ENCODE assay signal across 1 cellular context in the genomic region with DNA sequence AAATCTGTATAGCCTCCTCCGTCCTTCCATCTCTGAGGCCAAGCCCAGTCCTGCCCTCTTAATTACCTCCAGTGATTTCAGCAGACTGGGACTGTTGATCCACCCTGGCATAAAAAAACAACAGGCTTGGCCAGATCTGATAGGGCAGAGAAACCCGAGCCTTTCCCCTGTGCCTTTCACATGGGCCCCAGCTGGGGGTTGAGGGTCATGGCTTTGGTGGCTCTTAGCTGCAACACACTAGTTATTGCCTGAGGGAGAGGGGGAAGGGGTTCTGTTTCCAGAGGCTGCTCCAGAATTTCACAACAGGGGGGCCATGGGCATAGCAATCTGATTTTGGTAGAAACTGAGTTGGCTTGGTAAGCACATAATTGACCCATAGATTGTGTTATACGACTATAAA.
TF ChIP-seq lines count a peak whose summit lies in the region.

No MANE protein-coding gene starts in this region.

TF ChIP-seq in GM23338, 12 proteins besides CTCF, POLR2A, EP300 and RAD21 (continued from another document):
- TF ChIP-seq, protein P1, sequence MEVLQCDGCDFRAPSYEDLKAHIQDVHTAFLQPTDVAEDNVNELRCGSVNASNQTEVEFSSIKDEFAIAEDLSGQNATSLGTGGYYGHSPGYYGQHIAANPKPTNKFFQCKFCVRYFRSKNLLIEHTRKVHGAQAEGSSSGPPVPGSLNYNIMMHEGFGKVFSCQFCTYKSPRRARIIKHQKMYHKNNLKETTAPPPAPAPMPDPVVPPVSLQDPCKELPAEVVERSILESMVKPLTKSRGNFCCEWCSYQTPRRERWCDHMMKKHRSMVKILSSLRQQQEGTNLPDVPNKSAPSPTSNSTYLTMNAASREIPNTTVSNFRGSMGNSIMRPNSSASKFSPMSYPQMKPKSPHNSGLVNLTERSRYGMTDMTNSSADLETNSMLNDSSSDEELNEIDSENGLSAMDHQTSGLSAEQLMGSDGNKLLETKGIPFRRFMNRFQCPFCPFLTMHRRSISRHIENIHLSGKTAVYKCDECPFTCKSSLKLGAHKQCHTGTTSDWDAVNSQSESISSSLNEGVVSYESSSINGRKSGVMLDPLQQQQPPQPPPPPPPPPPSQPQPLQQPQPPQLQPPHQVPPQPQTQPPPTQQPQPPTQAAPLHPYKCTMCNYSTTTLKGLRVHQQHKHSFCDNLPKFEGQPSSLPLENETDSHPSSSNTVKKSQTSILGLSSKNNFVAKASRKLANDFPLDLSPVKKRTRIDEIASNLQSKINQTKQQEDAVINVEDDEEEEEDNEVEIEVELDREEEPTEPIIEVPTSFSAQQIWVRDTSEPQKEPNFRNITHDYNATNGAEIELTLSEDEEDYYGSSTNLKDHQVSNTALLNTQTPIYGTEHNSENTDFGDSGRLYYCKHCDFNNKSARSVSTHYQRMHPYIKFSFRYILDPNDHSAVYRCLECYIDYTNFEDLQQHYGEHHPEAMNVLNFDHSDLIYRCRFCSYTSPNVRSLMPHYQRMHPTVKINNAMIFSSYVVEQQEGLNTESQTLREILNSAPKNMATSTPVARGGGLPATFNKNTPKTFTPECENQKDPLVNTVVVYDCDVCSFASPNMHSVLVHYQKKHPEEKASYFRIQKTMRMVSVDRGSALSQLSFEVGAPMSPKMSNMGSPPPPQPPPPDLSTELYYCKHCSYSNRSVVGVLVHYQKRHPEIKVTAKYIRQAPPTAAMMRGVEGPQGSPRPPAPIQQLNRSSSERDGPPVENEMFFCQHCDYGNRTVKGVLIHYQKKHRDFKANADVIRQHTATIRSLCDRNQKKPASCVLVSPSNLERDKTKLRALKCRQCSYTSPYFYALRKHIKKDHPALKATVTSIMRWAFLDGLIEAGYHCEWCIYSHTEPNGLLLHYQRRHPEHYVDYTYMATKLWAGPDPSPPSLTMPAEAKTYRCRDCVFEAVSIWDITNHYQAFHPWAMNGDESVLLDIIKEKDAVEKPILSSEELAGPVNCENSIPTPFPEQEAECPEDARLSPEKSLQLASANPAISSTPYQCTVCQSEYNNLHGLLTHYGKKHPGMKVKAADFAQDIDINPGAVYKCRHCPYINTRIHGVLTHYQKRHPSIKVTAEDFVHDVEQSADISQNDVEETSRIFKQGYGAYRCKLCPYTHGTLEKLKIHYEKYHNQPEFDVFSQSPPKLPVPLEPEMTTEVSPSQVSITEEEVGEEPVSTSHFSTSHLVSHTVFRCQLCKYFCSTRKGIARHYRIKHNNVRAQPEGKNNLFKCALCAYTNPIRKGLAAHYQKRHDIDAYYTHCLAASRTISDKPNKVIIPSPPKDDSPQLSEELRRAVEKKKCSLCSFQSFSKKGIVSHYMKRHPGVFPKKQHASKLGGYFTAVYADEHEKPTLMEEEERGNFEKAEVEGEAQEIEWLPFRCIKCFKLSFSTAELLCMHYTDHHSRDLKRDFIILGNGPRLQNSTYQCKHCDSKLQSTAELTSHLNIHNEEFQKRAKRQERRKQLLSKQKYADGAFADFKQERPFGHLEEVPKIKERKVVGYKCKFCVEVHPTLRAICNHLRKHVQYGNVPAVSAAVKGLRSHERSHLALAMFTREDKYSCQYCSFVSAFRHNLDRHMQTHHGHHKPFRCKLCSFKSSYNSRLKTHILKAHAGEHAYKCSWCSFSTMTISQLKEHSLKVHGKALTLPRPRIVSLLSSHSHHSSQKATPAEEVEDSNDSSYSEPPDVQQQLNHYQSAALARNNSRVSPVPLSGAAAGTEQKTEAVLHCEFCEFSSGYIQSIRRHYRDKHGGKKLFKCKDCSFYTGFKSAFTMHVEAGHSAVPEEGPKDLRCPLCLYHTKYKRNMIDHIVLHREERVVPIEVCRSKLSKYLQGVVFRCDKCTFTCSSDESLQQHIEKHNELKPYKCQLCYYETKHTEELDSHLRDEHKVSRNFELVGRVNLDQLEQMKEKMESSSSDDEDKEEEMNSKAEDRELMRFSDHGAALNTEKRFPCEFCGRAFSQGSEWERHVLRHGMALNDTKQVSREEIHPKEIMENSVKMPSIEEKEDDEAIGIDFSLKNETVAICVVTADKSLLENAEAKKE (CRISPR knock-in tag; IDR thresholded peaks at IDR 0.05) = 0 out of 2 replicates have a peak, but pooled peaks have one; percentile 12
- no peak for TF ChIP-seq CREB1 (CRISPR knock-in tag; IDR thresholded peaks at IDR 0.05; ENCODE audit: low read depth)
